Comparison of ENCODE assay signal across 9 cellular contexts in the genomic region with DNA sequence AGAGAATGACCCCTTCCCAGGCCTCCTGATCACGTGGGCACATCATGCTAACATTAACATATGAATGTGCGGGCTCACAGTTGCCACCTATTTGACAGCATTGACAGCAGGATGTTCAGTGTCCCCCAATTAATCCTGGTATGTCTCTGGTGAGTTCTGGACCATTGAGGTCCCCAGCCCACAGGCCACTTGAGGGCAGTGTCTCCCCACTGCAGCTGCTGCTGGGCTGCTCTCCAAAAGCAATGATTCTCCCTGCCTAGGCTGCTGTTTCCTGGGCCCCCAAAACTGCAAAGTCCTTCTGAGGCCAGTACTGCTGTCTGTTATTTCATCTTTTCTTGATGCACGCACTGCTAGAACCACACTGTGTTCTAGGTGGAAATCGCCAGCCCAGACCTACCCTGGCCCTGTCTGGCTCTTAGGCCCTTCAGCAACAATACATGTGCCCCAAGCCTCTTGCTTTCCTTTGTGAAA. TPM values are rescaled to one million over a fixed set of nuclear protein-coding genes. Genes with fewer than 3 reads are reported as not detected.
DNase-seq lines count a peak whose midpoint lies in the region; ATAC-seq and TF ChIP-seq lines count a peak whose summit lies in the region.
"Had no signal": no experiment of that assay in that cellular context is flagged by ENCODE, and none has a peak within 500 bp of the region (broad histone marks: within the 10 kb centered on the region; RNA-seq: fewer than 3 reads in every experiment).

No MANE protein-coding gene starts in this region.

- peak; percentile 80 for TF ChIP-seq CTCF in RWPE1 (conservative IDR thresholded peaks at IDR 0.05; ENCODE audit: low read depth)
- peak; percentile 35 for TF ChIP-seq CTCF in glutamatergic neuron (IDR thresholded peaks at IDR 0.05; ENCODE audit: partially characterized antibody, unreplicated experiment)

- H3K4me1 Mint-ChIP-seq in glutamatergic neuron (ENCODE audit: low read depth, unreplicated experiment) (no peaks in the 10 kb centered on the region), T-cell (no peaks in the 10 kb centered on the region)

- H3K36me3 Mint-ChIP-seq in glutamatergic neuron (ENCODE audit: unreplicated experiment) = no peaks in the 10 kb centered on the region
- H3K36me3 Mint-ChIP-seq in T-cell = no peaks in the 10 kb centered on the region
- H3K36me3 Mint-ChIP-seq: activated naive CD8-positive, alpha-beta T cell had no signal

- no peak for ATAC-seq in HG03175 (IDR thresholded peaks at IDR 0.05; ENCODE audit: unreplicated experiment)
- ATAC-seq in HG02623 (IDR thresholded peaks at IDR 0.05; ENCODE audit: unreplicated experiment) = no peak
- no peak for ATAC-seq in T-cell (replicated peaks in 1 of 4)

- peaks cover 5% of the 10 kb centered on the region for H3K27me3 Mint-ChIP-seq in glutamatergic neuron (ENCODE audit: unreplicated experiment)
- peaks cover 14 to 26% of the 10 kb centered on the region in 2 donors for H3K27me3 Mint-ChIP-seq in T-cell

- no peak overlapping the region for H3K4me3 Mint-ChIP-seq in glutamatergic neuron (ENCODE audit: unreplicated experiment)
- H3K4me3 Mint-ChIP-seq in T-cell = no peak overlapping the region
- H3K4me3 Mint-ChIP-seq: activated naive CD8-positive, alpha-beta T cell had no signal

- CTCF ChIA-PET in RWPE1 (lab: Yijun Ruan, JAX) (interaction anchor here (0.7 kb wide), 1 partner anchor 20 kb away, joined by 3 read pairs; no protein-coding TSS in a partner anchor), T-cell (lab: Charles Lee) (no interaction called here)

- no peak overlapping the region for H3K27ac ChIP-seq in RWPE1

- H3K9me3 Mint-ChIP-seq in glutamatergic neuron (ENCODE audit: unreplicated experiment) (no peaks in the 10 kb centered on the region), T-cell (peaks cover 0 to 9% (median 0%) of the 10 kb centered on the region in 3 donors)

- DNase-seq in Ammon's horn (ENCODE audit: low spot score) (peak; percentile 65), HT-29 (ENCODE audit: low spot score) (peak; percentile 35), RWPE1 (ENCODE audit: low spot score) (peak; percentile 49), glutamatergic neuron (peak; percentile 76), retina (peak; percentile 79), T-cell (no peak)

- H3K27ac Mint-ChIP-seq in glutamatergic neuron (ENCODE audit: unreplicated experiment) (no peak overlapping the region), T-cell (no peak overlapping the region)
- H3K27ac Mint-ChIP-seq: activated naive CD8-positive, alpha-beta T cell had no signal

- POLR2A ChIA-PET in RWPE1 (lab: Yijun Ruan, JAX; ENCODE audit: low non-redundant PET) (no interaction called here), T-cell (lab: Charles Lee) (no interaction called here)

RNA-seq across cellular contexts. Expression of gene MAPK4, which starts 52.7 kb away (rescaled TPM):
- not detected in 2 replicates for total RNA-seq in HT-29 (2014; rRNA removed; shearing (Covaris generic))
- total RNA-seq in glutamatergic neuron (ENCODE audit: unreplicated experiment) (13.1 TPM), T-cell (under 1 TPM in 1 of 5 donors, not detected in 4; 0.06 TPM)

Comparison
In these comparisons a context has a peak if more than half of its experiments do, and no peak if none do; other contexts are left out.
1. DNase-seq: peak in Ammon's horn (single experiment), HT-29 (single experiment), RWPE1 (single experiment), glutamatergic neuron (single experiment) and retina (single experiment); none in T-cell (0 of 34).
2. RNA of gene MAPK4, which starts 52.7 kb away (total RNA-seq): 13.1 TPM in glutamatergic neuron (single experiment); 0.06 TPM in T-cell and not detected in HT-29; every median in the first group is over 10 times any median in the second.